ENCODE assay signal across 18 cellular contexts in the genomic region with DNA sequence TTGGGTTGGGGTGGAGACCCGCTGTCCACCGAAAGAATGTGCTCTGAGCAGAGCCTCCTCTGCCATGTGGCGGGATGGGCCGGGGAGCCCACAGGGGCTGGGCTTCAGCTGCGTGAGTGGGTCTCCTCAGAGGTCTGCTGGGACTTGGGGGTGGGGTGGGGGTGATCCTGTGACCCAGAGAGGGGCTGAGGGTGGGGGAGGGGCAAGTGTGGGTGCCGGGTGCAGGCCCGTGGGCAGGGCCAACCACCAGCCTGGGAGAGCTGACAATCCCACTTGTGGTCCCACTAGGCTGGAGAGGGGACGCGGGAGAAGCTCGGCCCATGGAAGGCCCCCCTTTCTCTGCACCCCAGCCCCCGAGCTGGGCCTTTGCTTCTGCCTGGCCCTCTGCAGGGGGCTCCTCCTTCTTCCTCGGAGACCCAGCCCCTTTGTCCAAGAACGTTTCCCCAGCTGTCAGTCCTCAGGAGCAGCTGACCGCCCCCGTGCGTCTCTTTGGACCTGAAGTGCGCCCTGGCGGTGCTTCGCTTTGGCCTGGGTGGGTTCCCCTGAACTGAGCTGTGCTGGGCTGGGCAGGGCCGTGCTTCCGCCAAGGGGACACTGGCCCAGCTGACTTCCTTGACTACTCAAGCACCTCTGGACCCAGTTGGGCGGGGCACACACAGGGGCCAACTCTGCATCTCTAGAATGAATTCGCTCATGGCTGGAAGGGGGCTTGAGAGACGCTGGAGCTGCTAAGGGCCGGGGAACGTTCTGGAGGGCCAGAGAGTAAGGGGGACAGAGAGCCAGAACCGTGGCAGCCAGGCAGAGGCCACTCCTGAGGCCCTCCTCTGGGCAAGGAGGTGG. TPM values are rescaled to one million over a fixed set of nuclear protein-coding genes. Genes with fewer than 3 reads are reported as not detected.
A peak's percentile ranks its signal among the peaks of the same experiment; 100 is the strongest.
DNase-seq lines count a peak whose midpoint lies in the region; ATAC-seq and TF ChIP-seq lines count a peak whose summit lies in the region.
"Had no signal": no experiment of that assay in that cellular context is flagged by ENCODE, and none has a peak within 500 bp of the region (broad histone marks: within the 10 kb centered on the region; RNA-seq: fewer than 3 reads in every experiment).

No MANE protein-coding gene starts in this region.

- no peak overlapping the region for H3K4ac ChIP-seq in neuronal stem cell (ENCODE audit: low read length)

- peaks cover 20% of the 10 kb centered on the region for H3K79me1 ChIP-seq in neuronal stem cell (ENCODE audit: low read depth, low read length)

- intact Hi-C loops in left ventricle myocardium inferior (cut with micrococcal nuclease), result no loop called here

- H2BK15ac ChIP-seq in neuronal stem cell (ENCODE audit: low read length), result peak overlapping the region; percentile 35

- no peak overlapping the region for H4K8ac ChIP-seq in neuronal stem cell (ENCODE audit: low read depth, low read length)

- no peak overlapping the region for H3K14ac ChIP-seq in neuronal stem cell (ENCODE audit: low read length)

- H3K27ac ChIP-seq in BLaER1 (peak overlapping the region; percentile 92), RWPE1 (0 out of 2 replicates have a peak overlapping the region, but pooled peaks have one; percentile 1), left ventricle myocardium inferior (replicated peaks) (peak overlapping the region; percentile 41), neuronal stem cell (replicated peaks; ENCODE audit: low read length) (no peak overlapping the region), foreskin keratinocyte (no peak overlapping the region)
- H3K27ac ChIP-seq: gastrocnemius medialis, prostate gland had no signal

- DNase-seq in RWPE1 (ENCODE audit: low spot score) (no peak), left ventricle myocardium inferior (peak; percentile 57), neuronal stem cell (ENCODE audit: low spot score) (no peak), HuH-7.5 (ENCODE audit: low spot score) (no peak), foreskin keratinocyte (no peak)
- DNase-seq: dermis blood vessel endothelial cell; naive B cell; NCI-H2081; NCI-H510A; SIG-M5; stimulated activated CD4-positive, alpha-beta T cell treated with anti-CD3 and anti-CD28 coated beads, Interleukin-15, amount 100 ng/mL, for 24 hours; stomach had no signal

- H2BK5ac ChIP-seq in neuronal stem cell (ENCODE audit: low read length), result no peak overlapping the region

- POLR2A ChIA-PET in RWPE1 (lab: Yijun Ruan, JAX; ENCODE audit: low non-redundant PET), result no interaction called here

- peaks cover 71% of the 10 kb centered on the region for H3K4me1 ChIP-seq in BLaER1
- peaks cover 54% of the 10 kb centered on the region for H3K4me1 ChIP-seq in left ventricle myocardium inferior
- H3K4me1 ChIP-seq in neuronal stem cell (ENCODE audit: control insufficient read depth in 2 of 2, insufficient read depth in 1 of 2, low read depth in 1 of 2, low read length in 2 of 2), result peaks cover 4 to 21% of the 10 kb centered on the region in 2 donors
- peaks cover 4% of the 10 kb centered on the region for H3K4me1 ChIP-seq in foreskin keratinocyte
- H3K4me1 ChIP-seq: prostate gland had no signal

- H3K36me3 ChIP-seq in BLaER1 (no peaks in the 10 kb centered on the region), left ventricle myocardium inferior (peaks cover 2% of the 10 kb centered on the region), neuronal stem cell (replicated peaks in 1 of 2; ENCODE audit: control insufficient read depth in 2 of 2, insufficient read depth in 2 of 2, low read length in 2 of 2) (no peaks in the 10 kb centered on the region)
- H3K36me3 ChIP-seq: gastrocnemius medialis, prostate gland had no signal

- H3K9me3 ChIP-seq in BLaER1 (no peaks in the 10 kb centered on the region), left ventricle myocardium inferior (replicated peaks) (no peaks in the 10 kb centered on the region), neuronal stem cell (replicated peaks in 1 of 2; ENCODE audit: control insufficient read depth in 2 of 2, insufficient read depth in 1 of 2, low read depth in 1 of 2, low read length in 2 of 2) (no peaks in the 10 kb centered on the region)
- H3K9me3 ChIP-seq: gastrocnemius medialis, prostate gland, stomach had no signal

- peak overlapping the region; percentile 76 for H2AK5ac ChIP-seq in neuronal stem cell (ENCODE audit: low read depth, low read length)

- H3K4me3 ChIP-seq in BLaER1, result 0 out of 2 replicates have a peak overlapping the region, but pooled peaks have one; percentile 42
- H3K4me3 ChIP-seq in left ventricle myocardium inferior, result no peak overlapping the region
- no peak overlapping the region for H3K4me3 ChIP-seq in neuronal stem cell (ENCODE audit: low read length in 2 of 2)
- H3K4me3 ChIP-seq: gastrocnemius medialis, lung, prostate gland, stomach had no signal

- CTCF ChIA-PET in RWPE1 (lab: Yijun Ruan, JAX), result interaction anchor here (1.6 kb wide), 1 partner anchor 35 kb away, joined by 4 read pairs; no protein-coding TSS in a partner anchor

- no CpG with 5 or more reads among the region's 27 CpGs for WGBS in neuronal stem cell (ENCODE audit: extremely low coverage in 2 of 2, insufficient read length in 2 of 2, insufficient replicate concordance in 1 of 2), 2 donors

- H3K18ac ChIP-seq in neuronal stem cell (ENCODE audit: low read length), result peak overlapping the region; percentile 81

- H3K27me3 ChIP-seq in BLaER1 (no peaks in the 10 kb centered on the region), left ventricle myocardium inferior (ENCODE audit: low read depth) (no peaks in the 10 kb centered on the region), neuronal stem cell (ENCODE audit: control insufficient read depth in 3 of 3, insufficient read depth in 3 of 3, low read depth in 1 of 3, low read length in 3 of 3) (no peaks in the 10 kb centered on the region), foreskin keratinocyte (no peaks in the 10 kb centered on the region)
- H3K27me3 ChIP-seq: gastrocnemius medialis, stomach had no signal

- peak overlapping the region; percentile 78 for H3K9ac ChIP-seq in BLaER1
- no peak overlapping the region for H3K9ac ChIP-seq in neuronal stem cell (ENCODE audit: low read depth, low read length, poor library complexity)

- H2AFZ ChIP-seq in neuronal stem cell (ENCODE audit: low read length), result no peak overlapping the region

- ATAC-seq in GM21737 (IDR thresholded peaks at IDR 0.05; ENCODE audit: unreplicated experiment), result no peak
- no peak for ATAC-seq in HG02852 (IDR thresholded peaks at IDR 0.05; ENCODE audit: unreplicated experiment)
- no peak for ATAC-seq in foreskin keratinocyte
- ATAC-seq: gastrocnemius medialis had no signal

- H4K20me1 ChIP-seq in BLaER1, result peaks cover 45% of the 10 kb centered on the region

- no peak overlapping the region for H2BK120ac ChIP-seq in neuronal stem cell (ENCODE audit: low read depth, low read length)

- H3K23ac ChIP-seq in neuronal stem cell (ENCODE audit: low read depth, low read length, poor library complexity), result no peak overlapping the region

- TF ChIP-seq CTCF in RWPE1 (conservative IDR thresholded peaks at IDR 0.05; ENCODE audit: low read depth) (no peak), left ventricle myocardium inferior (IDR thresholded peaks at IDR 0.05; ENCODE audit: borderline replicate concordance) (no peak), foreskin keratinocyte (conservative IDR thresholded peaks at IDR 0.05) (no peak)

- H3K4me2 ChIP-seq in BLaER1 (peak overlapping the region; percentile 96), neuronal stem cell (ENCODE audit: insufficient read depth, low read length, poor library complexity, severe bottlenecking) (no peak overlapping the region)

- H2BK12ac ChIP-seq in neuronal stem cell (ENCODE audit: low read length), result peak overlapping the region; percentile 65

- H4K91ac ChIP-seq in neuronal stem cell (ENCODE audit: low read depth, low read length, poor library complexity), result no peak overlapping the region

RNA-seq across cellular contexts. Expression of a gene that starts 30.2 kb away (rescaled TPM):
- total RNA-seq in left ventricle myocardium inferior, result 11.4 TPM
- 9.5 TPM for polyA plus RNA-seq in neuronal stem cell (2013, experiment 1 of 2)
- polyA plus RNA-seq in neuronal stem cell (2013, experiment 2 of 2), result 9.7 TPM
- 13.0 and 16.4 TPM in 2 replicates for total RNA-seq in foreskin keratinocyte
- polyA plus RNA-seq in foreskin keratinocyte, result 7.7 and 9.0 TPM in 2 replicates

Comparison
In these comparisons a context has a peak if more than half of its experiments do, and no peak if none do; other contexts are left out.
1. H3K27ac ChIP-seq: peak in BLaER1 (single experiment), RWPE1 (single experiment) and left ventricle myocardium inferior (single experiment); none in neuronal stem cell (single experiment) and foreskin keratinocyte (single experiment).